Comparison of ENCODE assay signal across 10 cellular contexts in genomic region chr15:67048281-67049279, GRCh38.
DNase-seq lines count a peak whose midpoint lies in the region; ATAC-seq lines count a peak whose summit lies in the region.
"Had no signal": no experiment of that assay in that cellular context is flagged by ENCODE, and none has a peak within 500 bp of the region (broad histone marks: within the 10 kb centered on the region; RNA-seq: fewer than 3 reads in every experiment).

No MANE protein-coding gene starts in this region.

- ATAC-seq in HG02642 (IDR thresholded peaks at IDR 0.05; ENCODE audit: poor library complexity, unreplicated experiment): no peak
- ATAC-seq in HG03378 (IDR thresholded peaks at IDR 0.05; ENCODE audit: unreplicated experiment): no peak

- peak; percentile 60 for DNase-seq in HPDE6-E6E7 (ENCODE audit: extremely low spot score)
- peak; percentile 99 for DNase-seq in amniotic epithelial cell (ENCODE audit: low read depth)
- peak; percentile 97 for DNase-seq in iris pigment epithelial cell (ENCODE audit: low read depth)
- peak; percentile 40 for DNase-seq in stromal cell of bone marrow (ENCODE audit: low read depth)
- no peak for DNase-seq in cortex of kidney (lab: John Stamatoyannopoulos, UW)
- DNase-seq in stimulated activated CD4-positive, alpha-beta T cell treated with anti-CD3 and anti-CD28 coated beads, Interleukin-2, amount 100 ng/mL, for 24 hours: no peak
- DNase-seq: activated naive CD4-positive, alpha-beta T cell treated with anti-CD3 and anti-CD28 coated beads, Interleukin-2, amount 10 ng/mL, durations not matched to agents 7 days and 5 days; NCI-H2081 had no signal

Comparison
In these comparisons a context has a peak if more than half of its experiments do, and no peak if none do; other contexts are left out.
1. DNase-seq: peak in HPDE6-E6E7 (single experiment), amniotic epithelial cell (single experiment), iris pigment epithelial cell (single experiment) and stromal cell of bone marrow (single experiment); none in cortex of kidney (single experiment) and stimulated activated CD4-positive, alpha-beta T cell treated with anti-CD3 and anti-CD28 coated beads, Interleukin-2, amount 100 ng/mL, for 24 hours (0 of 2).